In genomic region chr17:15260376-15261062, GRCh38 we compare ENCODE assay signal across 8 cellular contexts. TPM values are rescaled to one million over a fixed set of nuclear protein-coding genes. Genes with fewer than 3 reads are reported as not detected.
DNase-seq lines count a peak whose midpoint lies in the region; ATAC-seq, FAIRE-seq and TF ChIP-seq lines count a peak whose summit lies in the region.

No MANE protein-coding gene starts in this region.

- peaks cover 68% of the 10 kb centered on the region for H3K27me3 Mint-ChIP-seq in activated T-helper 2 cell treated with anti-CD3 and anti-CD28 coated beads, Interferon-gamma antibody, Interleukin-2, Interleukin-4, amounts not matched to agents 10 μg/mL and 5 μg/mL and 100 μg/mL, durations not matched to agents 14 hours and 24 hours and 36 hours (ENCODE audit: low read depth)
- peaks cover 54 to 77% (median 56%) of the 10 kb centered on the region in 3 donors for H3K27me3 Mint-ChIP-seq in naive B cell
- peaks cover 90% of the 10 kb centered on the region for H3K27me3 Mint-ChIP-seq in stimulated activated naive CD8-positive, alpha-beta T cell treated with anti-CD3 and anti-CD28 coated beads, Interleukin-15, amount 100 ng/mL, for 72 hours

- no peak overlapping the region for H3K27ac ChIP-seq in OCI-LY3 (ENCODE audit: low read length)

- DNase-seq in D721Med (ENCODE audit: insufficient read length, low spot score): peak; percentile 66
- peak; percentile 85 for DNase-seq in HEK293T (ENCODE audit: extremely low spot score)
- DNase-seq in activated T-helper 2 cell treated with anti-CD3 and anti-CD28 coated beads, Interferon-gamma antibody, Interleukin-2, Interleukin-4, amounts not matched to agents 10 μg/mL and 5 μg/mL and 100 μg/mL, durations not matched to agents 14 hours and 24 hours and 36 hours (ENCODE audit: low spot score): peak; percentile 48
- DNase-seq in fibroblast of pulmonary artery (ENCODE audit: low read depth): peak; percentile 88
- peak; percentile 18 for DNase-seq in naive B cell
- peak; percentile 73 to 77 for DNase-seq in stimulated activated naive CD8-positive, alpha-beta T cell treated with anti-CD3 and anti-CD28 coated beads, Interleukin-15, amount 100 ng/mL, for 72 hours

- H3K36me3 ChIP-seq in OCI-LY3 (replicated peaks; ENCODE audit: low read depth, low read length): no peaks in the 10 kb centered on the region

- no peak for FAIRE-seq in D721Med (lab: Jason Lieb, UNC)

- POLR2A ChIA-PET in HEK293T (lab: Yijun Ruan, JAX): no interaction called here

- H3K4me1 Mint-ChIP-seq in activated T-helper 2 cell treated with anti-CD3 and anti-CD28 coated beads, Interferon-gamma antibody, Interleukin-2, Interleukin-4, amounts not matched to agents 10 μg/mL and 5 μg/mL and 100 μg/mL, durations not matched to agents 14 hours and 24 hours and 36 hours (ENCODE audit: low read depth): peaks cover 20% of the 10 kb centered on the region
- peaks cover 0 to 24% (median 11%) of the 10 kb centered on the region in 3 donors for H3K4me1 Mint-ChIP-seq in naive B cell
- peaks cover 46% of the 10 kb centered on the region for H3K4me1 Mint-ChIP-seq in stimulated activated naive CD8-positive, alpha-beta T cell treated with anti-CD3 and anti-CD28 coated beads, Interleukin-15, amount 100 ng/mL, for 72 hours

- no peak overlapping the region for H3K27ac Mint-ChIP-seq in activated T-helper 2 cell treated with anti-CD3 and anti-CD28 coated beads, Interferon-gamma antibody, Interleukin-2, Interleukin-4, amounts not matched to agents 10 μg/mL and 5 μg/mL and 100 μg/mL, durations not matched to agents 14 hours and 24 hours and 36 hours
- H3K27ac Mint-ChIP-seq in naive B cell: peak overlapping the region in 1 of 6 donors; percentile 74
- peak overlapping the region in 1 of 2 donors; percentile 56 for H3K27ac Mint-ChIP-seq in stimulated activated naive CD8-positive, alpha-beta T cell treated with anti-CD3 and anti-CD28 coated beads, Interleukin-15, amount 100 ng/mL, for 72 hours

- H3K4me3 ChIP-seq in OCI-LY3 (ENCODE audit: low read length) (peak overlapping the region; percentile 84), fibroblast of pulmonary artery (replicated peaks; ENCODE audit: low read depth, low read length) (peak overlapping the region; percentile 84)

- peak overlapping the region; percentile 71 for H3K4me3 Mint-ChIP-seq in activated T-helper 2 cell treated with anti-CD3 and anti-CD28 coated beads, Interferon-gamma antibody, Interleukin-2, Interleukin-4, amounts not matched to agents 10 μg/mL and 5 μg/mL and 100 μg/mL, durations not matched to agents 14 hours and 24 hours and 36 hours (ENCODE audit: low read depth)
- peak overlapping the region; percentile 21 to 89 (median 80) for H3K4me3 Mint-ChIP-seq in naive B cell
- H3K4me3 Mint-ChIP-seq in stimulated activated naive CD8-positive, alpha-beta T cell treated with anti-CD3 and anti-CD28 coated beads, Interleukin-15, amount 100 ng/mL, for 72 hours: peak overlapping the region; percentile 88 to 89

- intact Hi-C loops in activated T-helper 2 cell treated with anti-CD3 and anti-CD28 coated beads, Interferon-gamma antibody, Interleukin-2, Interleukin-4, amounts not matched to agents 10 μg/mL and 5 μg/mL and 100 μg/mL, durations not matched to agents 14 hours and 24 hours and 36 hours (cut with micrococcal nuclease): no loop called here

- ATAC-seq in naive B cell (ENCODE audit: low read depth in 2 of 2): peak; percentile 42 to 52
- peak; percentile 86 for ATAC-seq in stimulated activated naive CD8-positive, alpha-beta T cell treated with anti-CD3 and anti-CD28 coated beads, Interleukin-15, amount 100 ng/mL, for 72 hours
- no peak for ATAC-seq in GM19328 (IDR thresholded peaks at IDR 0.05; ENCODE audit: unreplicated experiment)

- H3K9me3 ChIP-seq in OCI-LY3 (ENCODE audit: insufficient read depth, low read length): no peaks in the 10 kb centered on the region

- no peaks in the 10 kb centered on the region for H3K27me3 ChIP-seq in OCI-LY3 (ENCODE audit: low read depth, low read length)

- H3K4me1 ChIP-seq in OCI-LY3 (ENCODE audit: low read length): peaks cover 7% of the 10 kb centered on the region; the same call in 1 of the 2 replicates

- peak overlapping the region; percentile 51 for H3K9ac ChIP-seq in OCI-LY3 (ENCODE audit: low read length)

- TF ChIP-seq CTCF in D721Med (IDR thresholded peaks at IDR 0.05; ENCODE audit: insufficient read depth, missing control alignments) (peak; percentile 39), OCI-LY3 (IDR thresholded peaks at IDR 0.05; ENCODE audit: low read depth, low read length) (peak; percentile 53), fibroblast of pulmonary artery (IDR thresholded peaks at IDR 0.05; ENCODE audit: low read length, missing control alignments) (peak; percentile 6)

- no peaks in the 10 kb centered on the region for H3K79me2 ChIP-seq in OCI-LY3 (ENCODE audit: low read length)

- H2AFZ ChIP-seq in OCI-LY3 (ENCODE audit: low read depth, low read length): peak overlapping the region; percentile 80

- no peaks in the 10 kb centered on the region for H3K9me3 Mint-ChIP-seq in activated T-helper 2 cell treated with anti-CD3 and anti-CD28 coated beads, Interferon-gamma antibody, Interleukin-2, Interleukin-4, amounts not matched to agents 10 μg/mL and 5 μg/mL and 100 μg/mL, durations not matched to agents 14 hours and 24 hours and 36 hours
- H3K9me3 Mint-ChIP-seq in naive B cell: no peaks in the 10 kb centered on the region
- H3K9me3 Mint-ChIP-seq in stimulated activated naive CD8-positive, alpha-beta T cell treated with anti-CD3 and anti-CD28 coated beads, Interleukin-15, amount 100 ng/mL, for 72 hours: no peaks in the 10 kb centered on the region

- no peaks in the 10 kb centered on the region for H3K36me3 Mint-ChIP-seq in activated T-helper 2 cell treated with anti-CD3 and anti-CD28 coated beads, Interferon-gamma antibody, Interleukin-2, Interleukin-4, amounts not matched to agents 10 μg/mL and 5 μg/mL and 100 μg/mL, durations not matched to agents 14 hours and 24 hours and 36 hours (ENCODE audit: low read depth)
- H3K36me3 Mint-ChIP-seq in naive B cell: no peaks in the 10 kb centered on the region

- CTCF ChIA-PET in HEK293T (lab: Yijun Ruan, JAX): interaction anchor here (2.5 kb wide), 1 partner anchor 243 kb away, joined by 17 read pairs; no protein-coding TSS in a partner anchor

- peak overlapping the region; percentile 66 for H3K4me2 ChIP-seq in OCI-LY3 (ENCODE audit: low read length)

- no peaks in the 10 kb centered on the region for H4K20me1 ChIP-seq in OCI-LY3 (ENCODE audit: insufficient read depth, low read length)

TF ChIP-seq in HEK293T, 16 proteins besides CTCF, POLR2A, EP300 and RAD21:
- TF ChIP-seq SP1 (IDR thresholded peaks at IDR 0.05): no peak
- peak; percentile 60 for TF ChIP-seq L3MBTL2 (conservative IDR thresholded peaks at IDR 0.05)
- TF ChIP-seq FOXK2 (IDR thresholded peaks at IDR 0.05): no peak
- TF ChIP-seq SUZ12 (IDR thresholded peaks at IDR 0.05): no peak
- TF ChIP-seq ARNT (IDR thresholded peaks at IDR 0.05): peak; percentile 2; the same call in 1 of the 2 replicates

RNA-seq across cellular contexts. Expression of gene PMP22, which starts 4.6 kb away (rescaled TPM):
- 1.2 and 1.6 TPM in 2 replicates for total RNA-seq in activated T-helper 2 cell treated with anti-CD3 and anti-CD28 coated beads, Interferon-gamma antibody, Interleukin-2, Interleukin-4, amounts not matched to agents 10 μg/mL and 5 μg/mL and 100 μg/mL, durations not matched to agents 14 hours and 24 hours and 36 hours
- polyA plus RNA-seq in naive B cell (ENCODE audit: low read depth in 6 of 6): not detected

Comparison
In these comparisons a context has a peak if more than half of its experiments do, and no peak if none do; other contexts are left out.
1. DNase-seq: peak in every context shown above with its lines; median percentile 88 in fibroblast of pulmonary artery; 85 in HEK293T; 75 in stimulated activated naive CD8-positive, alpha-beta T cell treated with anti-CD3 and anti-CD28 coated beads, Interleukin-15, amount 100 ng/mL, for 72 hours; 66 in D721Med; 48 in activated T-helper 2 cell treated with anti-CD3 and anti-CD28 coated beads, Interferon-gamma antibody, Interleukin-2, Interleukin-4, amounts not matched to agents 10 μg/mL and 5 μg/mL and 100 μg/mL, durations not matched to agents 14 hours and 24 hours and 36 hours; 18 in naive B cell.